22 cellular contexts compared by ENCODE assay signal in the genomic region with DNA sequence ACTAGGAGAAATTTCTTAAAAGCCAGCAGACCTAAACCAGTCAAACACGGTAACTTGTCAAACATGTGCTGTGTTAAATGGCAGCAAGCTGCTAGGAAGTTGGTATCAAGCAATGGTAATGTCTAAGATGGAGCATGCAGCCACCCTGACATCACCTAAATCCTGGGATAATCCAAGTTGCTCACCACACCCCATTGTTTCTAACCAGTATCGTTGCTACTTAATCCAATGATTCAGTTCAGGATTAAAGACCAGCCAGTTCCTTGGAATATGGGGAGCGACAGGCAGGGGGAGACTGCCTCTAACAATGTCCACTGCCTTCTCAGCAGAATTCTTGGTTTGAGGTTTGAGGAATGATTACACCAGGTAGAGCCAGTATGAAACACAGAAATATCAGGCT.
DNase-seq lines count a peak whose midpoint lies in the region; ATAC-seq, FAIRE-seq and TF ChIP-seq lines count a peak whose summit lies in the region.
"Had no signal": no experiment of that assay in that cellular context is flagged by ENCODE, and none has a peak within 500 bp of the region (broad histone marks: within the 10 kb centered on the region; RNA-seq: fewer than 3 reads in every experiment).

No MANE protein-coding gene starts in this region.

- peak; percentile 91 for DNase-seq in NCI-H82 treated with DMSO at 0.1 percent for 48 hours (lab: John Stamatoyannopoulos, UW; ENCODE audit: unreplicated experiment)
- DNase-seq in kidney = no peak
- DNase-seq in dorsolateral prefrontal cortex = no peak
- DNase-seq in superior temporal gyrus (ENCODE audit: extremely low spot score) = no peak
- DNase-seq in CD8-positive, alpha-beta T cell = no peak
- DNase-seq: 8988T, COR-L47, DMS153, DMS79, GDM1, GOT3, H7, HFFc6 had no signal

- no peaks in the 10 kb centered on the region for H3K9me3 Mint-ChIP-seq in CD8-positive, alpha-beta T cell
- H3K9me3 Mint-ChIP-seq: CD8-positive, alpha-beta memory T cell; HFFc6; IgD-negative memory B cell had no signal

- no peak overlapping the region for H3K4me3 Mint-ChIP-seq in CD8-positive, alpha-beta T cell
- H3K4me3 Mint-ChIP-seq: B cell; CD8-positive, alpha-beta memory T cell; HFFc6; IgD-negative memory B cell had no signal

- H3K4me3 ChIP-seq in esophagus (ENCODE audit: low read depth in 1 of 2, low read length in 2 of 2) (no peak overlapping the region), kidney (ENCODE audit: low read length in 2 of 2) (no peak overlapping the region), dorsolateral prefrontal cortex (no peak overlapping the region)
- no peak overlapping the region for H3K4me3 ChIP-seq in CD8-positive, alpha-beta T cell (ENCODE audit: low read depth, low read length)
- H3K4me3 ChIP-seq: BLaER1 treated with 17β-estradiol and CSF1 and Interleukin-3, amounts not matched to agents 10 nM and 100 nM had no signal

- no peak for FAIRE-seq in kidney (lab: Jason Lieb, UNC)
- FAIRE-seq: HTR-8/SVneo had no signal

- peak overlapping the region in 1 of 2 donors; percentile 48 for H3K9ac ChIP-seq in kidney (ENCODE audit: low read length in 2 of 2)

- CTCF ChIA-PET in CD8-positive, alpha-beta T cell (lab: Charles Lee) = interaction anchor here (0.5 to 9.5 kb wide), 2 partner anchors 12 to 170 kb away, joined by 3 to 53 read pairs; no protein-coding TSS in a partner anchor

- no peak for ATAC-seq in CD8-positive, alpha-beta T cell
- ATAC-seq in HG03342 (IDR thresholded peaks at IDR 0.05; ENCODE audit: unreplicated experiment) = no peak
- ATAC-seq: HCT116 had no signal

- peaks cover 24% of the 10 kb centered on the region for H3K4me1 Mint-ChIP-seq in CD8-positive, alpha-beta T cell (ENCODE audit: low read depth)

- no peaks in the 10 kb centered on the region for H3K9me3 ChIP-seq in esophagus (ENCODE audit: control insufficient read depth in 2 of 2, insufficient read depth in 1 of 2, low read depth in 1 of 2, low read length in 1 of 2)
- H3K9me3 ChIP-seq in kidney (ENCODE audit: control insufficient read depth in 1 of 2, low read length in 2 of 2) = no peaks in the 10 kb centered on the region
- no peaks in the 10 kb centered on the region for H3K9me3 ChIP-seq in CD8-positive, alpha-beta T cell (ENCODE audit: low read length)
- H3K9me3 ChIP-seq: BLaER1 treated with 17β-estradiol and CSF1 and Interleukin-3, amounts not matched to agents 10 nM and 100 nM had no signal

- no peak overlapping the region for H3K27ac Mint-ChIP-seq in CD8-positive, alpha-beta T cell
- H3K27ac Mint-ChIP-seq: B cell had no signal

- intact Hi-C loops in kidney (cut with DNase I) (no loop called here), dorsolateral prefrontal cortex (cut with DNase I) (no loop called here)
- intact Hi-C loops in CD8-positive, alpha-beta T cell (cut with DNase I, micrococcal nuclease) = no loop called here

- 59 to 64% methylated on average over 3 of the region's 3 CpGs for WGBS in esophagus, 2 donors

- POLR2A ChIA-PET in CD8-positive, alpha-beta T cell (lab: Charles Lee) = interaction anchor here (1.6 kb wide), 1 partner anchor 8 kb away, joined by 3 read pairs; no protein-coding TSS in a partner anchor

- TF ChIP-seq CTCF in 22Rv1 (IDR thresholded peaks at IDR 0.05) = no peak
- TF ChIP-seq CTCF in kidney (IDR thresholded peaks at IDR 0.05; ENCODE audit: borderline replicate concordance, extremely low read depth, insufficient read depth) = no peak
- no peak for TF ChIP-seq CTCF in dorsolateral prefrontal cortex (IDR thresholded peaks at IDR 0.05 in 54 of 56, conservative IDR thresholded peaks at IDR 0.05 in 2 of 56; ENCODE audit: low read depth in 1 of 56, partially characterized antibody in 56 of 56)
- no peak for TF ChIP-seq CTCF in CD8-positive, alpha-beta T cell (IDR thresholded peaks at IDR 0.05)

- no peaks in the 10 kb centered on the region for H3K27me3 Mint-ChIP-seq in CD8-positive, alpha-beta T cell (ENCODE audit: low read depth)
- H3K27me3 Mint-ChIP-seq: B cell; CD8-positive, alpha-beta memory T cell; IgD-negative memory B cell had no signal

- H3K27me3 ChIP-seq in esophagus (ENCODE audit: control insufficient read depth in 1 of 2, insufficient read depth in 2 of 2, low read length in 2 of 2) (no peaks in the 10 kb centered on the region), dorsolateral prefrontal cortex (no peaks in the 10 kb centered on the region)
- H3K27me3 ChIP-seq in CD8-positive, alpha-beta T cell (ENCODE audit: insufficient read depth, low read length) = no peaks in the 10 kb centered on the region
- H3K27me3 ChIP-seq: BLaER1 treated with 17β-estradiol and CSF1 and Interleukin-3, amounts not matched to agents 10 nM and 100 nM had no signal

- peak overlapping the region; percentile 64; the same call in 1 of the 2 replicates for H3K27ac ChIP-seq in 22Rv1
- H3K27ac ChIP-seq in esophagus (ENCODE audit: low read depth in 2 of 2, low read length in 1 of 2) = peak overlapping the region; percentile 71 to 79
- peak overlapping the region; percentile 89 to 95 for H3K27ac ChIP-seq in kidney (ENCODE audit: low read depth in 2 of 2, low read length in 2 of 2)
- no peak overlapping the region for H3K27ac ChIP-seq in dorsolateral prefrontal cortex
- H3K27ac ChIP-seq in CD8-positive, alpha-beta T cell (ENCODE audit: low read depth, low read length) = no peak overlapping the region

- peaks cover 9 to 43% of the 10 kb centered on the region in 2 donors for H3K4me1 ChIP-seq in esophagus (ENCODE audit: control insufficient read depth in 2 of 2, insufficient read depth in 2 of 2, low read length in 1 of 2)
- H3K4me1 ChIP-seq in kidney (ENCODE audit: control insufficient read depth in 1 of 2, insufficient read depth in 1 of 2, low read depth in 1 of 2, low read length in 2 of 2) = peaks cover 25 to 26% of the 10 kb centered on the region in 2 donors
- H3K4me1 ChIP-seq in CD8-positive, alpha-beta T cell (ENCODE audit: insufficient read depth, low read length) = peaks cover 24% of the 10 kb centered on the region

- H3K36me3 ChIP-seq in esophagus (ENCODE audit: control insufficient read depth in 2 of 2, insufficient read depth in 2 of 2, low read length in 1 of 2) (peaks cover 20 to 42% of the 10 kb centered on the region in 2 donors), kidney (ENCODE audit: control insufficient read depth in 1 of 2, insufficient read depth in 2 of 2, low read length in 2 of 2) (peaks cover 40 to 62% of the 10 kb centered on the region in 2 donors)
- H3K36me3 ChIP-seq in CD8-positive, alpha-beta T cell (ENCODE audit: insufficient read depth, low read length) = peaks cover 71% of the 10 kb centered on the region

- peaks cover 91% of the 10 kb centered on the region for H3K36me3 Mint-ChIP-seq in CD8-positive, alpha-beta T cell

Comparison
In these comparisons a context has a peak if more than half of its experiments do, and no peak if none do; other contexts are left out.
1. H3K27ac ChIP-seq: peak in 22Rv1 (single experiment), esophagus (2 of 2) and kidney (2 of 2); none in dorsolateral prefrontal cortex (0 of 59) and CD8-positive, alpha-beta T cell (single experiment).